9 cellular contexts compared by ENCODE assay signal in genomic region chr11:110349109-110349996, GRCh38.
DNase-seq lines count a peak whose midpoint lies in the region; ATAC-seq lines count a peak whose summit lies in the region.
"Had no signal": no experiment of that assay in that cellular context is flagged by ENCODE, and none has a peak within 500 bp of the region (broad histone marks: within the 10 kb centered on the region; RNA-seq: fewer than 3 reads in every experiment).

No MANE protein-coding gene starts in this region.

- ATAC-seq in GM19452 (IDR thresholded peaks at IDR 0.05; ENCODE audit: unreplicated experiment) (peak; percentile 77), HG03439 (IDR thresholded peaks at IDR 0.05; ENCODE audit: unreplicated experiment) (peak; percentile 84)

- H3K4me1 ChIP-seq in BLaER1 treated with 17β-estradiol and CSF1 and Interleukin-3, amounts not matched to agents 10 nM and 100 nM, result peaks cover 9 to 41% (median 19%) of the 10 kb centered on the region in 10 experiments; a peak in 19 of 20 replicates

- peak overlapping the region in 2 of 11 experiments; percentile 3 to 5; a peak in 2 of 22 replicates for H3K27ac ChIP-seq in BLaER1 treated with 17β-estradiol and CSF1 and Interleukin-3, amounts not matched to agents 10 nM and 100 nM

- H3K9ac ChIP-seq in BLaER1 treated with 17β-estradiol and CSF1 and Interleukin-3, amounts not matched to agents 10 nM and 100 nM, result 0 out of 22 replicates have a peak overlapping the region, but pooled peaks of 1 of the 11 experiments have one; percentile 15

- H3K36me3 ChIP-seq in BLaER1 treated with 17β-estradiol and CSF1 and Interleukin-3, amounts not matched to agents 10 nM and 100 nM, result no peaks in the 10 kb centered on the region

- H3K4me2 ChIP-seq in BLaER1 treated with 17β-estradiol and CSF1 and Interleukin-3, amounts not matched to agents 10 nM and 100 nM, result peak overlapping the region in 6 of 11 experiments; percentile 0 to 59 (median 4); a peak in 6 of 22 replicates

- peak; percentile 68 for DNase-seq in activated T-helper 9 cell treated with anti-CD3 and anti-CD28 coated beads, Interleukin-2, amount 50 U/mL, for 16 hours (ENCODE audit: low read depth)
- DNase-seq in stimulated activated CD4-positive, alpha-beta T cell treated with anti-CD3 and anti-CD28 coated beads, Interleukin-2, amount 100 ng/mL, for 4 hours (ENCODE audit: low read depth), result peak; percentile 11
- no peak for DNase-seq in NCI-H2107 (lab: John Stamatoyannopoulos, UW)
- DNase-seq in NCI-H748 treated with DMSO at 0.1 percent for 48 hours (lab: John Stamatoyannopoulos, UW), result no peak
- DNase-seq in NOMO-1 treated with dmso at 0.1 percent for 144 hours (lab: John Stamatoyannopoulos, UW; ENCODE audit: unreplicated experiment), result no peak
- DNase-seq: natural killer cell had no signal

- no peak overlapping the region for H3K4me3 ChIP-seq in BLaER1 treated with 17β-estradiol and CSF1 and Interleukin-3, amounts not matched to agents 10 nM and 100 nM

- H3K9me3 ChIP-seq in BLaER1 treated with 17β-estradiol and CSF1 and Interleukin-3, amounts not matched to agents 10 nM and 100 nM (replicated peaks in 1 of 11), result peaks cover 0 to 8% (median 0%) of the 10 kb centered on the region in 11 experiments; a peak in 4 of 22 replicates

- H4K20me1 ChIP-seq in BLaER1 treated with 17β-estradiol and CSF1 and Interleukin-3, amounts not matched to agents 10 nM and 100 nM, result no peaks in the 10 kb centered on the region

- no peaks in the 10 kb centered on the region for H3K27me3 ChIP-seq in BLaER1 treated with 17β-estradiol and CSF1 and Interleukin-3, amounts not matched to agents 10 nM and 100 nM

Comparison
In these comparisons a context has a peak if more than half of its experiments do, and no peak if none do; other contexts are left out.
1. DNase-seq: peak in activated T-helper 9 cell treated with anti-CD3 and anti-CD28 coated beads, Interleukin-2, amount 50 U/mL, for 16 hours (single experiment) and stimulated activated CD4-positive, alpha-beta T cell treated with anti-CD3 and anti-CD28 coated beads, Interleukin-2, amount 100 ng/mL, for 4 hours (single experiment); none in NCI-H2107 (single experiment), NCI-H748 treated with DMSO at 0.1 percent for 48 hours (single experiment) and NOMO-1 treated with dmso at 0.1 percent for 144 hours (single experiment).